21 cellular contexts compared by ENCODE assay signal in genomic region chr10:100725869-100726426, GRCh38. TPM values are rescaled to one million over a fixed set of nuclear protein-coding genes. Genes with fewer than 3 reads are reported as not detected.
DNase-seq lines count a peak whose midpoint lies in the region; ATAC-seq, FAIRE-seq and TF ChIP-seq lines count a peak whose summit lies in the region.
"Had no signal": no experiment of that assay in that cellular context is flagged by ENCODE, and none has a peak within 500 bp of the region (broad histone marks: within the 10 kb centered on the region; RNA-seq: fewer than 3 reads in every experiment).

No MANE protein-coding gene starts in this region.

- H3K4me2 ChIP-seq in neural progenitor cell = no peak overlapping the region
- H3K4me2 ChIP-seq: BLaER1 had no signal

- H3K79me2 ChIP-seq in neural progenitor cell (ENCODE audit: low read depth) = no peaks in the 10 kb centered on the region

- FAIRE-seq in kidney (lab: Jason Lieb, UNC) (no peak), GM19239 (lab: Jason Lieb, UNC) (no peak)
- FAIRE-seq: GM12892, GM18507 had no signal

- H3K36me3 Mint-ChIP-seq in activated T-cell treated with anti-CD3 and anti-CD28 coated beads, Interleukin-2, amount 50 U/mL, for 24 hours (ENCODE audit: low read depth) = no peaks in the 10 kb centered on the region
- no peaks in the 10 kb centered on the region for H3K36me3 Mint-ChIP-seq in neural progenitor cell
- H3K36me3 Mint-ChIP-seq: CD4-positive, alpha-beta memory T cell had no signal

- intact Hi-C loops in kidney (cut with DNase I) (no loop called here), upper lobe of right lung (cut with DNase I) (no loop called here)

- H3K9me3 ChIP-seq in kidney (ENCODE audit: control insufficient read depth in 1 of 2, low read length in 2 of 2) = no peaks in the 10 kb centered on the region
- no peaks in the 10 kb centered on the region for H3K9me3 ChIP-seq in neural progenitor cell (ENCODE audit: low read depth)
- H3K9me3 ChIP-seq in upper lobe of right lung = no peaks in the 10 kb centered on the region

- H3F3A ChIP-seq in neural progenitor cell (ENCODE audit: low read depth) = peaks cover 25% of the 10 kb centered on the region

- no peak overlapping the region for H3K27ac Mint-ChIP-seq in activated T-cell treated with anti-CD3 and anti-CD28 coated beads, Interleukin-2, amount 50 U/mL, for 24 hours
- H3K27ac Mint-ChIP-seq in neural progenitor cell = no peak overlapping the region
- H3K27ac Mint-ChIP-seq: CD4-positive, alpha-beta memory T cell had no signal

- H3K27me3 ChIP-seq in neural progenitor cell (peaks cover 100% of the 10 kb centered on the region), upper lobe of right lung (peaks cover 99% of the 10 kb centered on the region)

- H3K36me3 ChIP-seq in kidney (ENCODE audit: control insufficient read depth in 1 of 2, insufficient read depth in 2 of 2, low read length in 2 of 2) (no peaks in the 10 kb centered on the region), neural progenitor cell (no peaks in the 10 kb centered on the region), upper lobe of right lung (no peaks in the 10 kb centered on the region)
- H3K36me3 ChIP-seq: BLaER1 had no signal

- H3K4me3 Mint-ChIP-seq in activated T-cell treated with anti-CD3 and anti-CD28 coated beads, Interleukin-2, amount 50 U/mL, for 24 hours = no peak overlapping the region
- H3K4me3 Mint-ChIP-seq in neural progenitor cell = peak overlapping the region; percentile 63
- H3K4me3 Mint-ChIP-seq: CD4-positive, alpha-beta memory T cell had no signal

- H3K4me3 ChIP-seq in kidney (ENCODE audit: low read length in 2 of 2) (no peak overlapping the region), neural progenitor cell (no peak overlapping the region), upper lobe of right lung (no peak overlapping the region)
- H3K4me3 ChIP-seq: BLaER1 had no signal

- peak; percentile 20 for DNase-seq in activated T-cell treated with anti-CD3 and anti-CD28 coated beads, Interleukin-2, amount 50 U/mL, for 24 hours
- no peak for DNase-seq in activated T-cell treated with anti-CD3 and anti-CD28 coated beads, Interleukin-2, amount 50 U/mL, for 1 hour
- DNase-seq in kidney (peak; percentile 26), neural progenitor cell (ENCODE audit: low spot score) (no peak), upper lobe of right lung (peak; percentile 41), GM19239 (ENCODE audit: insufficient read length, low spot score) (no peak)
- no peak for DNase-seq in activated effector memory CD4-positive, alpha-beta T cell treated with Interleukin-2 at 50 U/mL for 16 hours
- DNase-seq: 8988T; CD4-positive, alpha-beta memory T cell; DMS153; DMS79; GDM1 had no signal

- no peak for ATAC-seq in upper lobe of right lung
- ATAC-seq in GM21619 (IDR thresholded peaks at IDR 0.05; ENCODE audit: unreplicated experiment) = no peak
- ATAC-seq: HCT116 had no signal

- peaks cover 23% of the 10 kb centered on the region for H3K4me1 Mint-ChIP-seq in activated T-cell treated with anti-CD3 and anti-CD28 coated beads, Interleukin-2, amount 50 U/mL, for 24 hours (ENCODE audit: low read depth)
- peaks cover 27% of the 10 kb centered on the region for H3K4me1 Mint-ChIP-seq in neural progenitor cell

- H3K27me3 Mint-ChIP-seq in activated T-cell treated with anti-CD3 and anti-CD28 coated beads, Interleukin-2, amount 50 U/mL, for 24 hours = peaks cover 91% of the 10 kb centered on the region
- peaks cover 84% of the 10 kb centered on the region for H3K27me3 Mint-ChIP-seq in neural progenitor cell (ENCODE audit: insufficient read depth, low read depth)

- no peak overlapping the region for H3K27ac ChIP-seq in kidney (ENCODE audit: low read depth in 2 of 2, low read length in 2 of 2)
- no peak overlapping the region for H3K27ac ChIP-seq in neural progenitor cell
- no peak overlapping the region for H3K27ac ChIP-seq in upper lobe of right lung
- H3K27ac ChIP-seq: BLaER1 had no signal

- peaks cover 3 to 8% of the 10 kb centered on the region in 2 donors for H3K4me1 ChIP-seq in kidney (ENCODE audit: control insufficient read depth in 1 of 2, insufficient read depth in 1 of 2, low read depth in 1 of 2, low read length in 2 of 2)
- H3K4me1 ChIP-seq in neural progenitor cell = peaks cover 12% of the 10 kb centered on the region
- H3K4me1 ChIP-seq in upper lobe of right lung = peaks cover 16% of the 10 kb centered on the region

- H2AFZ ChIP-seq in neural progenitor cell (replicated peaks) = no peak overlapping the region

- no peak overlapping the region for H3K9ac ChIP-seq in kidney (ENCODE audit: low read length in 2 of 2)
- H3K9ac ChIP-seq in neural progenitor cell = no peak overlapping the region
- H3K9ac ChIP-seq: BLaER1 had no signal

- no peaks in the 10 kb centered on the region for H3K9me3 Mint-ChIP-seq in activated T-cell treated with anti-CD3 and anti-CD28 coated beads, Interleukin-2, amount 50 U/mL, for 24 hours
- H3K9me3 Mint-ChIP-seq in neural progenitor cell = peaks cover 3% of the 10 kb centered on the region

- TF ChIP-seq CTCF in kidney (IDR thresholded peaks at IDR 0.05; ENCODE audit: borderline replicate concordance, extremely low read depth, insufficient read depth) = no peak
- TF ChIP-seq CTCF in neural progenitor cell (IDR thresholded peaks at IDR 0.05) = no peak
- no peak for TF ChIP-seq CTCF in upper lobe of right lung (IDR thresholded peaks at IDR 0.05)

- H4K20me1 ChIP-seq in neural progenitor cell (ENCODE audit: low read depth) = peaks cover 84% of the 10 kb centered on the region

RNA-seq across cellular contexts. Expression of gene PAX2, which starts 19.4 kb away (rescaled TPM):
- 102 TPM for total RNA-seq in kidney
- 28.3 TPM for polyA plus RNA-seq in kidney (ENCODE audit: insufficient read depth, low read depth, low replicate concordance)
- total RNA-seq in neural progenitor cell (ENCODE audit: low replicate concordance) = 0.06 and 0.34 TPM in 2 replicates
- not detected for total RNA-seq in upper lobe of right lung
- total RNA-seq: A673; CD4-positive, alpha-beta memory T cell; Daoy had no signal
- polyA plus RNA-seq: AG04450; CD14-positive monocyte; CD4-positive, alpha-beta memory T cell had no signal

Comparison
In these comparisons a context has a peak if more than half of its experiments do, and no peak if none do; other contexts are left out.
1. DNase-seq: peak in activated T-cell treated with anti-CD3 and anti-CD28 coated beads, Interleukin-2, amount 50 U/mL, for 24 hours (single experiment), kidney (single experiment) and upper lobe of right lung (single experiment); none in activated T-cell treated with anti-CD3 and anti-CD28 coated beads, Interleukin-2, amount 50 U/mL, for 1 hour (single experiment), neural progenitor cell (single experiment), GM19239 (single experiment) and activated effector memory CD4-positive, alpha-beta T cell treated with Interleukin-2 at 50 U/mL for 16 hours (single experiment).
2. RNA of gene PAX2, which starts 19.4 kb away (total RNA-seq): 102 TPM in kidney (single experiment); 0.06 to 0.34 TPM in neural progenitor cell and not detected in upper lobe of right lung (single experiment); every median in the first group is over 10 times any median in the second.